24 cellular contexts compared by ENCODE assay signal in the genomic region with DNA sequence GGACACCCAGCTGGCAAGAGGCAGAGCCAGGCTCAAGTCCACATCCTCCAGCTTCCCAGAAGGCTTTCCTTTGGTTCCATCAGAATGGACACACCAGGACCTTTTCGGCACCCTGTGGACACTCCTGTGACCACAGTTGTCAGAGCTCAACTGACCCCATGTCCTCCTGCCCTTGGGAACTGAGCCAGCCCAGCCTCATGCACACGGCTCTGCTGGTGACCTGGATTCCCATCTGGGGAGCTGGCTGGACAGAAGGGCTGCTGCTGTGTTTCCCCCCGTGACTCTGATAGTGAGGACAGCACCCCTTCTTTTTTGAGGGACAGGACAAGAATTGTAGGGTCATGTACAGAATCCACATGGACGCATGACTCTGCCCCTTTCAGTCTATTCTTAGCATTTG.
"Had no signal": no experiment of that assay in that cellular context is flagged by ENCODE, and none has a peak within 500 bp of the region (broad histone marks: within the 10 kb centered on the region; RNA-seq: fewer than 3 reads in every experiment).

No MANE protein-coding gene starts in this region.

- H3K4me1 ChIP-seq: esophagus squamous epithelium, psoas muscle, spleen, upper lobe of left lung, uterus had no signal

- H3K27me3 ChIP-seq: esophagus squamous epithelium, ovary, tibial nerve, upper lobe of left lung, uterus had no signal

- H3K36me3 Mint-ChIP-seq: memory B cell; natural killer cell treated with Interleukin-12 subunit alpha and Interleukin-12 subunit beta and Interleukin-15 and Interleukin-18, amount 100 ng/mL, for 72 hours; stimulated activated memory B cell treated with anti-CD40 and anti-IgM and Interleukin-4, amounts not matched to agents 10 μg/mL and 1 μg/mL and 100 μg/mL, for 72 hours had no signal

- H3K4me1 Mint-ChIP-seq: stimulated activated memory B cell treated with anti-CD40 and anti-IgM and Interleukin-4, amounts not matched to agents 10 μg/mL and 1 μg/mL and 100 μg/mL, for 72 hours had no signal

- H3K27ac Mint-ChIP-seq: effector memory CD8-positive, alpha-beta T cell; memory B cell; natural killer cell treated with Interleukin-12 subunit alpha and Interleukin-12 subunit beta and Interleukin-15 and Interleukin-18, amount 100 ng/mL, for 72 hours; stimulated activated memory B cell treated with anti-CD40 and anti-IgM and Interleukin-4, amounts not matched to agents 10 μg/mL and 1 μg/mL and 100 μg/mL, for 72 hours had no signal

- H3K9me3 ChIP-seq: esophagus squamous epithelium, ovary, psoas muscle, spleen, thoracic aorta, tibial nerve, upper lobe of left lung, uterus had no signal

- H3K4me3 Mint-ChIP-seq: effector memory CD8-positive, alpha-beta T cell; memory B cell; natural killer cell treated with Interleukin-12 subunit alpha and Interleukin-12 subunit beta and Interleukin-15 and Interleukin-18, amount 100 ng/mL, for 72 hours; neural crest cell; stimulated activated memory B cell treated with anti-CD40 and anti-IgM and Interleukin-4, amounts not matched to agents 10 μg/mL and 1 μg/mL and 100 μg/mL, for 72 hours had no signal

- ATAC-seq: effector memory CD8-positive, alpha-beta T cell; left lobe of liver; psoas muscle; stimulated activated memory B cell treated with anti-CD40 and anti-IgM and Interleukin-4, amounts not matched to agents 10 μg/mL and 1 μg/mL and 100 μg/mL, for 72 hours; stimulated activated naive CD8-positive, alpha-beta T cell treated with anti-CD3 and anti-CD28 coated beads, Interleukin-15, Interleukin-2, amounts not matched to agents 100 U/mL and 50 U/mL, for 24 hours had no signal

- H3K4me3 ChIP-seq: esophagus squamous epithelium, lung, ovary, psoas muscle, skin epidermis, spleen, thoracic aorta, tibial nerve, upper lobe of left lung, uterus had no signal

- H3K36me3 ChIP-seq: esophagus squamous epithelium, ovary, spleen, thoracic aorta, tibial nerve, upper lobe of left lung, uterus had no signal

- H3K27ac ChIP-seq: esophagus squamous epithelium, ovary, psoas muscle, skin epidermis, spleen, thoracic aorta, tibial nerve, upper lobe of left lung, uterus had no signal

- H3K9me3 Mint-ChIP-seq: effector memory CD8-positive, alpha-beta T cell; neural crest cell; stimulated activated memory B cell treated with anti-CD40 and anti-IgM and Interleukin-4, amounts not matched to agents 10 μg/mL and 1 μg/mL and 100 μg/mL, for 72 hours had no signal

- DNase-seq: cortex of kidney; effector memory CD8-positive, alpha-beta T cell; erythroblast; esophagus squamous epithelium; foreskin melanocyte; nucleus accumbens; ovary; psoas muscle; right cardiac atrium; spleen; stimulated activated CD4-positive, alpha-beta T cell treated with anti-CD3 and anti-CD28 coated beads, Interleukin-4, amount 100 ng/mL, for 4 hours; stimulated activated naive CD8-positive, alpha-beta T cell treated with anti-CD3 and anti-CD28 coated beads, Interleukin-15, Interleukin-2, amounts not matched to agents 100 U/mL and 50 U/mL, for 24 hours; substantia nigra; upper lobe of left lung; uterus had no signal
